In genomic region chr1:27342778-27343638, GRCh38 we compare ENCODE assay signal across 8 cellular contexts. TPM values are rescaled to one million over a fixed set of nuclear protein-coding genes. Genes with fewer than 3 reads are reported as not detected.
DNase-seq lines count a peak whose midpoint lies in the region; ATAC-seq and TF ChIP-seq lines count a peak whose summit lies in the region.

No MANE protein-coding gene starts in this region.

- peak overlapping the region; percentile 97 for H3K4me3 Mint-ChIP-seq in CD8-positive, alpha-beta T cell
- H3K4me3 Mint-ChIP-seq in activated T-helper 17 cell treated with anti-CD3 and anti-CD28 coated beads, Interleukin-2, amount 50 U/mL, for 72 hours: peak overlapping the region; percentile 90
- H3K4me3 Mint-ChIP-seq in immature natural killer cell: peak overlapping the region; percentile 96 to 100 (median 96)
- peak overlapping the region; percentile 92 for H3K4me3 Mint-ChIP-seq in stimulated activated effector memory CD8-positive, alpha-beta T cell treated with anti-CD3 and anti-CD28 coated beads, Interleukin-12 subunit alpha, Interleukin-12 subunit beta, amount 100 ng/mL, for 72 hours

- H3K27me3 ChIP-seq in CD8-positive, alpha-beta T cell (ENCODE audit: insufficient read depth, low read length): no peaks in the 10 kb centered on the region
- H3K27me3 ChIP-seq in Peyer's patch: no peaks in the 10 kb centered on the region

- H3K27ac ChIP-seq in CD8-positive, alpha-beta T cell (ENCODE audit: low read depth, low read length): peak overlapping the region; percentile 69
- peak overlapping the region; percentile 71 to 94 (median 80) for H3K27ac ChIP-seq in Peyer's patch

- H3K27me3 Mint-ChIP-seq in CD8-positive, alpha-beta T cell (ENCODE audit: low read depth): no peaks in the 10 kb centered on the region
- no peaks in the 10 kb centered on the region for H3K27me3 Mint-ChIP-seq in activated T-helper 17 cell treated with anti-CD3 and anti-CD28 coated beads, Interleukin-2, amount 50 U/mL, for 72 hours
- peaks cover 5 to 12% (median 11%) of the 10 kb centered on the region in 3 donors for H3K27me3 Mint-ChIP-seq in immature natural killer cell (ENCODE audit: low read depth in 3 of 3)

- H3K36me3 Mint-ChIP-seq in CD8-positive, alpha-beta T cell: peaks cover 36% of the 10 kb centered on the region
- peaks cover 16% of the 10 kb centered on the region for H3K36me3 Mint-ChIP-seq in activated T-helper 17 cell treated with anti-CD3 and anti-CD28 coated beads, Interleukin-2, amount 50 U/mL, for 72 hours (ENCODE audit: low read depth)
- peaks cover 4 to 7% (median 5%) of the 10 kb centered on the region in 3 donors for H3K36me3 Mint-ChIP-seq in immature natural killer cell
- peaks cover 46% of the 10 kb centered on the region for H3K36me3 Mint-ChIP-seq in stimulated activated effector memory CD8-positive, alpha-beta T cell treated with anti-CD3 and anti-CD28 coated beads, Interleukin-12 subunit alpha, Interleukin-12 subunit beta, amount 100 ng/mL, for 72 hours

- no peaks in the 10 kb centered on the region for H3K9me3 Mint-ChIP-seq in CD8-positive, alpha-beta T cell
- no peaks in the 10 kb centered on the region for H3K9me3 Mint-ChIP-seq in activated T-helper 17 cell treated with anti-CD3 and anti-CD28 coated beads, Interleukin-2, amount 50 U/mL, for 72 hours
- H3K9me3 Mint-ChIP-seq in immature natural killer cell: no peaks in the 10 kb centered on the region
- H3K9me3 Mint-ChIP-seq in stimulated activated effector memory CD8-positive, alpha-beta T cell treated with anti-CD3 and anti-CD28 coated beads, Interleukin-12 subunit alpha, Interleukin-12 subunit beta, amount 100 ng/mL, for 72 hours: no peaks in the 10 kb centered on the region

- peak; percentile 75 for ATAC-seq in CD8-positive, alpha-beta T cell
- ATAC-seq in HG02678 (IDR thresholded peaks at IDR 0.05; ENCODE audit: unreplicated experiment): peak; percentile 52
- ATAC-seq in activated T-helper 17 cell treated with anti-CD3 and anti-CD28 coated beads, Interleukin-2, amount 50 U/mL, for 72 hours (replicated peaks): peak; percentile 54
- ATAC-seq in stimulated activated effector memory CD8-positive, alpha-beta T cell treated with anti-CD3 and anti-CD28 coated beads, Interleukin-12 subunit alpha, Interleukin-12 subunit beta, amount 100 ng/mL, for 72 hours: peak; percentile 71
- no peak for ATAC-seq in GM19452 (IDR thresholded peaks at IDR 0.05; ENCODE audit: unreplicated experiment)

- peak overlapping the region; percentile 93 for H3K27ac Mint-ChIP-seq in CD8-positive, alpha-beta T cell
- peak overlapping the region; percentile 84 for H3K27ac Mint-ChIP-seq in activated T-helper 17 cell treated with anti-CD3 and anti-CD28 coated beads, Interleukin-2, amount 50 U/mL, for 72 hours
- H3K27ac Mint-ChIP-seq in immature natural killer cell: peak overlapping the region; percentile 92 to 99 (median 95)
- H3K27ac Mint-ChIP-seq in stimulated activated effector memory CD8-positive, alpha-beta T cell treated with anti-CD3 and anti-CD28 coated beads, Interleukin-12 subunit alpha, Interleukin-12 subunit beta, amount 100 ng/mL, for 72 hours: peak overlapping the region; percentile 95

- H3K36me3 ChIP-seq in CD8-positive, alpha-beta T cell (ENCODE audit: insufficient read depth, low read length): peaks cover 10% of the 10 kb centered on the region
- H3K36me3 ChIP-seq in Peyer's patch: no peaks in the 10 kb centered on the region

- peak overlapping the region; percentile 91 for H3K4me3 ChIP-seq in CD8-positive, alpha-beta T cell (ENCODE audit: low read depth, low read length)
- peak overlapping the region; percentile 41 to 63 (median 46) for H3K4me3 ChIP-seq in Peyer's patch

- H3K9me3 ChIP-seq in CD8-positive, alpha-beta T cell (ENCODE audit: low read length): no peaks in the 10 kb centered on the region
- H3K9me3 ChIP-seq in Peyer's patch: no peaks in the 10 kb centered on the region

- no peak for TF ChIP-seq POLR2A in Peyer's patch (IDR thresholded peaks at IDR 0.05)

- TF ChIP-seq CTCF in CD8-positive, alpha-beta T cell (IDR thresholded peaks at IDR 0.05): no peak
- TF ChIP-seq CTCF in Peyer's patch (IDR thresholded peaks at IDR 0.05): no peak

- intact Hi-C loops in CD8-positive, alpha-beta T cell (cut with DNase I, micrococcal nuclease): loop anchor here (1.0 to 10.0 kb wide), 5 partner anchors 14 to 1212 kb away; partner anchors contain the start of genes TMEM222 (in 1 of the 2), TRNAU1AP (in 1 of the 2) and WDTC1 (in 1 of the 2)

- POLR2A ChIA-PET in CD8-positive, alpha-beta T cell (lab: Charles Lee): interaction anchor here (1.0 to 3.4 kb wide), 5 partner anchors 10 to 55 kb away, joined by 3 to 27 read pairs (median 6); no protein-coding TSS in a partner anchor

- CTCF ChIA-PET in CD8-positive, alpha-beta T cell (lab: Charles Lee): interaction anchor here (1.0 to 9.9 kb wide), 7 partner anchors 11 to 52 kb away, joined by 3 to 120 read pairs (median 8); no protein-coding TSS in a partner anchor

- peaks cover 38% of the 10 kb centered on the region for H3K4me1 ChIP-seq in CD8-positive, alpha-beta T cell (ENCODE audit: insufficient read depth, low read length)
- H3K4me1 ChIP-seq in Peyer's patch: peaks cover 0 to 15% (median 11%) of the 10 kb centered on the region in 4 donors

- peak; percentile 51 to 90 (median 78) for DNase-seq in CD8-positive, alpha-beta T cell
- peak; percentile 53 to 90 (median 90) for DNase-seq in Peyer's patch
- peak; percentile 85 to 88 (median 87) for DNase-seq in immature natural killer cell
- DNase-seq in stimulated activated effector memory CD8-positive, alpha-beta T cell treated with anti-CD3 and anti-CD28 coated beads, Interleukin-12 subunit alpha, Interleukin-12 subunit beta, amount 100 ng/mL, for 72 hours (ENCODE audit: low spot score in 2 of 2): peak; percentile 42 to 82
- no peak for DNase-seq in superior temporal gyrus (ENCODE audit: extremely low spot score)

- H3K4me1 Mint-ChIP-seq in CD8-positive, alpha-beta T cell (ENCODE audit: low read depth): peaks cover 60% of the 10 kb centered on the region
- H3K4me1 Mint-ChIP-seq in activated T-helper 17 cell treated with anti-CD3 and anti-CD28 coated beads, Interleukin-2, amount 50 U/mL, for 72 hours: peaks cover 37% of the 10 kb centered on the region
- peaks cover 66 to 76% of the 10 kb centered on the region in 2 donors for H3K4me1 Mint-ChIP-seq in immature natural killer cell
- peaks cover 82% of the 10 kb centered on the region for H3K4me1 Mint-ChIP-seq in stimulated activated effector memory CD8-positive, alpha-beta T cell treated with anti-CD3 and anti-CD28 coated beads, Interleukin-12 subunit alpha, Interleukin-12 subunit beta, amount 100 ng/mL, for 72 hours

RNA-seq across cellular contexts. Expression of gene SYTL1, which starts 1.2 kb away (rescaled TPM):
- 100 to 1,000 TPM; 103 to 113 TPM for total RNA-seq in CD8-positive, alpha-beta T cell
- total RNA-seq in Peyer's patch: 10 to 100 TPM in 1 of 4 donors, 1 to 10 TPM in 3; 9.0 to 37.1 (median 9.5) TPM
- total RNA-seq in activated T-helper 17 cell treated with anti-CD3 and anti-CD28 coated beads, Interleukin-2, amount 50 U/mL, for 72 hours: 10 to 100 TPM; 26.0 to 43.4 TPM
- polyA plus RNA-seq in immature natural killer cell: 100 to 1,000 TPM; 157 to 211 (median 158) TPM

RNA-seq across cellular contexts. Expression of gene TMEM222, which starts 21.0 kb away (rescaled TPM):
- 10 to 100 TPM; 24.1 to 25.2 TPM for total RNA-seq in CD8-positive, alpha-beta T cell
- total RNA-seq in Peyer's patch: 10 to 100 TPM in 3 of 4 donors, 1 to 10 TPM in 1; 9.9 to 30.8 (median 25.4) TPM
- total RNA-seq in activated T-helper 17 cell treated with anti-CD3 and anti-CD28 coated beads, Interleukin-2, amount 50 U/mL, for 72 hours: 10 to 100 TPM; 29.0 to 39.6 TPM
- 10 to 100 TPM; 56.0 to 99.3 (median 69.8) TPM for polyA plus RNA-seq in immature natural killer cell

RNA-seq across cellular contexts. Expression of gene MAP3K6, which starts 23.8 kb away (rescaled TPM):
- total RNA-seq in CD8-positive, alpha-beta T cell: 10 to 100 TPM; 17.5 to 19.9 TPM
- 100 to 1,000 TPM in 1 of 4 donors, 10 to 100 TPM in 2, 1 to 10 TPM in 1; 6.3 to 124 (median 34.1) TPM for total RNA-seq in Peyer's patch
- 10 to 100 TPM in 1 of 2 donors, 1 to 10 TPM in 1; 7.3 to 15.2 TPM for total RNA-seq in activated T-helper 17 cell treated with anti-CD3 and anti-CD28 coated beads, Interleukin-2, amount 50 U/mL, for 72 hours
- 1 to 10 TPM; 2.0 to 5.1 (median 3.6) TPM for polyA plus RNA-seq in immature natural killer cell

RNA-seq across cellular contexts. Expression of gene FCN3, which starts 31.6 kb away (rescaled TPM):
- not detected for total RNA-seq in CD8-positive, alpha-beta T cell
- total RNA-seq in Peyer's patch: not detected
- not detected for total RNA-seq in activated T-helper 17 cell treated with anti-CD3 and anti-CD28 coated beads, Interleukin-2, amount 50 U/mL, for 72 hours
- polyA plus RNA-seq in immature natural killer cell: not detected

RNA-seq across cellular contexts. Expression of gene CD164L2, which starts 40.1 kb away (rescaled TPM):
- total RNA-seq in CD8-positive, alpha-beta T cell: not detected
- total RNA-seq in Peyer's patch: not detected
- total RNA-seq in activated T-helper 17 cell treated with anti-CD3 and anti-CD28 coated beads, Interleukin-2, amount 50 U/mL, for 72 hours: not detected
- polyA plus RNA-seq in immature natural killer cell: not detected
